1 cellular context compared by ENCODE assay signal in genomic region chr7:139105037-139105382, GRCh38.
TF ChIP-seq lines count a peak whose summit lies in the region.

No MANE protein-coding gene starts in this region.

TF ChIP-seq in WTC11, 78 proteins besides CTCF, POLR2A, EP300 and RAD21 (continued from another document):
- TF ChIP-seq USF2 (CRISPR knock-in tag; IDR thresholded peaks at IDR 0.05) (no peak), E2F5 (CRISPR knock-in tag; IDR thresholded peaks at IDR 0.05) (no peak), NR3C1 (CRISPR knock-in tag; conservative IDR thresholded peaks at IDR 0.05; ENCODE audit: low read depth) (no peak), ZNF317 (CRISPR knock-in tag; IDR thresholded peaks at IDR 0.05; ENCODE audit: borderline replicate concordance, low read depth) (no peak), ZNF425 (CRISPR knock-in tag; conservative IDR thresholded peaks at IDR 0.05) (no peak), ZNF219 (CRISPR knock-in tag; IDR thresholded peaks at IDR 0.05; ENCODE audit: borderline replicate concordance) (no peak)
